In genomic region chr14:69658664-69659261, GRCh38 we compare ENCODE assay signal across 8 cellular contexts. TPM values are rescaled to one million over a fixed set of nuclear protein-coding genes. Genes with fewer than 3 reads are reported as not detected.
DNase-seq lines count a peak whose midpoint lies in the region; ATAC-seq and TF ChIP-seq lines count a peak whose summit lies in the region.

No MANE protein-coding gene starts in this region.

- H3K9me2 ChIP-seq in OCI-LY7 (ENCODE audit: insufficient read depth, low read length) = no peaks in the 10 kb centered on the region

- ATAC-seq in stimulated activated naive CD8-positive, alpha-beta T cell treated with anti-CD3 and anti-CD28 coated beads, Interleukin-15, Interleukin-2, amounts not matched to agents 100 U/mL and 50 U/mL, for 24 hours = peak; percentile 77
- ATAC-seq in HG03196 (IDR thresholded peaks at IDR 0.05; ENCODE audit: unreplicated experiment) = no peak
- no peak for ATAC-seq in GM18498 (IDR thresholded peaks at IDR 0.05; ENCODE audit: unreplicated experiment)

- H3K27me3 Mint-ChIP-seq in activated T-helper 2 cell treated with anti-CD3 and anti-CD28 coated beads, Interferon-gamma antibody, Interleukin-2, Interleukin-4, amounts not matched to agents 10 μg/mL and 5 μg/mL and 100 μg/mL, durations not matched to agents 14 hours and 24 hours and 36 hours (ENCODE audit: low read depth) = no peaks in the 10 kb centered on the region

- POLR2A ChIA-PET in OCI-LY7 (lab: Charles Lee) = no interaction called here

- intact Hi-C loops in activated T-helper 2 cell treated with anti-CD3 and anti-CD28 coated beads, Interferon-gamma antibody, Interleukin-2, Interleukin-4, amounts not matched to agents 10 μg/mL and 5 μg/mL and 100 μg/mL, durations not matched to agents 14 hours and 24 hours and 36 hours (cut with micrococcal nuclease) = loop anchor here (2.0 kb wide), 1 partner anchor 20 kb away; no protein-coding TSS in a partner anchor
- intact Hi-C loops in OCI-LY7 (cut with micrococcal nuclease; ENCODE audit: unreplicated experiment) = no loop called here

- H4K20me1 ChIP-seq in OCI-LY7 (ENCODE audit: insufficient read depth, low read length) = peaks cover 55% of the 10 kb centered on the region

- H3K27ac Mint-ChIP-seq in activated T-helper 2 cell treated with anti-CD3 and anti-CD28 coated beads, Interferon-gamma antibody, Interleukin-2, Interleukin-4, amounts not matched to agents 10 μg/mL and 5 μg/mL and 100 μg/mL, durations not matched to agents 14 hours and 24 hours and 36 hours = peak overlapping the region; percentile 47

- TF ChIP-seq CTCF in OCI-LY7 (conservative IDR thresholded peaks at IDR 0.05; ENCODE audit: low read length) = no peak

- H3K4me1 ChIP-seq in OCI-LY7 (ENCODE audit: insufficient read depth, low read length, poor library complexity, severe bottlenecking) = peaks cover 56% of the 10 kb centered on the region

- H3K36me3 ChIP-seq in OCI-LY7 (ENCODE audit: insufficient read depth, low read length) = peaks cover 84% of the 10 kb centered on the region

- DNase-seq in NCI-H2171 treated with DMSO at 0.1 percent for 48 hours (lab: John Stamatoyannopoulos, UW) (peak; percentile 29), NCI-H2171 (lab: John Stamatoyannopoulos, UW) (no peak), iris pigment epithelial cell (ENCODE audit: low read depth) (peak; percentile 58), OCI-LY7 (ENCODE audit: low spot score) (no peak)
- DNase-seq in activated T-helper 2 cell treated with anti-CD3 and anti-CD28 coated beads, Interferon-gamma antibody, Interleukin-2, Interleukin-4, amounts not matched to agents 10 μg/mL and 5 μg/mL and 100 μg/mL, durations not matched to agents 14 hours and 24 hours and 36 hours (ENCODE audit: low spot score) = no peak
- DNase-seq in stimulated activated naive CD8-positive, alpha-beta T cell treated with anti-CD3 and anti-CD28 coated beads, Interleukin-15, Interleukin-2, amounts not matched to agents 100 U/mL and 50 U/mL, for 24 hours = no peak

- H3K79me2 ChIP-seq in OCI-LY7 (ENCODE audit: insufficient read depth, low read depth, low read length) = peaks cover 98% of the 10 kb centered on the region

- peaks cover 74% of the 10 kb centered on the region for H3K4me1 Mint-ChIP-seq in activated T-helper 2 cell treated with anti-CD3 and anti-CD28 coated beads, Interferon-gamma antibody, Interleukin-2, Interleukin-4, amounts not matched to agents 10 μg/mL and 5 μg/mL and 100 μg/mL, durations not matched to agents 14 hours and 24 hours and 36 hours (ENCODE audit: low read depth)

- no TSS peak for BruUV-seq in OCI-LY7 (replicated peaks; lab: Mats Ljungman, UMichigan)

- no peak overlapping the region for H3K27ac ChIP-seq in OCI-LY7 (ENCODE audit: low read depth, low read length, poor library complexity, severe bottlenecking)

- no peak overlapping the region for H3K4me3 ChIP-seq in OCI-LY7 (ENCODE audit: low read depth, low read length, poor library complexity, severe bottlenecking)

- CTCF ChIA-PET in OCI-LY7 (lab: Charles Lee; ENCODE audit: unreplicated experiment) = interaction anchor here (1.1 kb wide), 1 partner anchor 10 kb away, joined by 3 read pairs; no protein-coding TSS in a partner anchor

- no peak overlapping the region for H3K4me3 Mint-ChIP-seq in activated T-helper 2 cell treated with anti-CD3 and anti-CD28 coated beads, Interferon-gamma antibody, Interleukin-2, Interleukin-4, amounts not matched to agents 10 μg/mL and 5 μg/mL and 100 μg/mL, durations not matched to agents 14 hours and 24 hours and 36 hours (ENCODE audit: low read depth)

- no peak overlapping the region for H2AFZ ChIP-seq in OCI-LY7 (ENCODE audit: low read length)

- no peak overlapping the region for H3K4me2 ChIP-seq in OCI-LY7 (ENCODE audit: low read length)

- H3K9me3 ChIP-seq in OCI-LY7 (ENCODE audit: low read length) = no peaks in the 10 kb centered on the region

- peaks cover 43% of the 10 kb centered on the region for H3K36me3 Mint-ChIP-seq in activated T-helper 2 cell treated with anti-CD3 and anti-CD28 coated beads, Interferon-gamma antibody, Interleukin-2, Interleukin-4, amounts not matched to agents 10 μg/mL and 5 μg/mL and 100 μg/mL, durations not matched to agents 14 hours and 24 hours and 36 hours (ENCODE audit: low read depth)

- no peaks in the 10 kb centered on the region for H3K9me3 Mint-ChIP-seq in activated T-helper 2 cell treated with anti-CD3 and anti-CD28 coated beads, Interferon-gamma antibody, Interleukin-2, Interleukin-4, amounts not matched to agents 10 μg/mL and 5 μg/mL and 100 μg/mL, durations not matched to agents 14 hours and 24 hours and 36 hours

RNA-seq across cellular contexts. Expression of gene SUSD6, which starts 47.4 kb away (rescaled TPM):
- 46.6 and 46.7 TPM in 2 replicates for total RNA-seq in activated T-helper 2 cell treated with anti-CD3 and anti-CD28 coated beads, Interferon-gamma antibody, Interleukin-2, Interleukin-4, amounts not matched to agents 10 μg/mL and 5 μg/mL and 100 μg/mL, durations not matched to agents 14 hours and 24 hours and 36 hours
- total RNA-seq in OCI-LY7 (2014; rRNA removed; shearing (Covaris generic)) = 19.3 and 23.1 TPM in 2 replicates
- total RNA-seq in OCI-LY7 (2022) = 40.9 and 43.6 TPM in 2 replicates

Comparison
In these comparisons a context has a peak if more than half of its experiments do, and no peak if none do; other contexts are left out.
1. DNase-seq: peak in NCI-H2171 treated with DMSO at 0.1 percent for 48 hours (single experiment) and iris pigment epithelial cell (single experiment); none in NCI-H2171 (single experiment), activated T-helper 2 cell treated with anti-CD3 and anti-CD28 coated beads, Interferon-gamma antibody, Interleukin-2, Interleukin-4, amounts not matched to agents 10 μg/mL and 5 μg/mL and 100 μg/mL, durations not matched to agents 14 hours and 24 hours and 36 hours (single experiment), stimulated activated naive CD8-positive, alpha-beta T cell treated with anti-CD3 and anti-CD28 coated beads, Interleukin-15, Interleukin-2, amounts not matched to agents 100 U/mL and 50 U/mL, for 24 hours (single experiment) and OCI-LY7 (single experiment).